ENCODE assay signal across 8 cellular contexts in the genomic region with DNA sequence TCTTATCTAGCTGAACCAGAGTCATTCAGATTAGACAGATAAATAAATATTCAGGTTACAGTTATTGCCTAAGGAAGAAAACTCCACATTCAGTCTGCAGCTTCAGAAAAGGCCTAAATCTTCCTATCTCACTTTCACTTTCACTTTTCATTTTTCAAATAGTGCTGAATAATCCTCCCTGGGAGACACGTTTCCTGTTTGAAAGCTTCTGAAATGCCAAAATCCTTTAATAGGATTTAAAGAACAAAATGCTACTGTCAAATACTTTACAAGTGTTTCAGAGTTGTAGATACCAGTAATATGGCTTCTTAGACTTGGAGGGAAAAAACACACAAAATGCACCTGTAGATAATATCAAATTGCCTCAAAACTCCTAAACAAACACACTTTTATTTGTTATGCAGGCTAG. TPM values are rescaled to one million over a fixed set of nuclear protein-coding genes. Genes with fewer than 3 reads are reported as not detected.
DNase-seq lines count a peak whose midpoint lies in the region; ATAC-seq and TF ChIP-seq lines count a peak whose summit lies in the region.

No MANE protein-coding gene starts in this region.

- H3K36me3 Mint-ChIP-seq in activated naive CD4-positive, alpha-beta T cell treated with anti-CD3 and anti-CD28 coated beads for 36 hours (ENCODE audit: low read depth): peaks cover 15% of the 10 kb centered on the region
- peaks cover 9% of the 10 kb centered on the region for H3K36me3 Mint-ChIP-seq in chondrocyte (ENCODE audit: low read depth)

- H3K27me3 Mint-ChIP-seq in activated naive CD4-positive, alpha-beta T cell treated with anti-CD3 and anti-CD28 coated beads for 36 hours (ENCODE audit: low read depth): no peaks in the 10 kb centered on the region
- H3K27me3 Mint-ChIP-seq in chondrocyte (ENCODE audit: low read depth): no peaks in the 10 kb centered on the region

- H3K4me1 Mint-ChIP-seq in activated naive CD4-positive, alpha-beta T cell treated with anti-CD3 and anti-CD28 coated beads for 36 hours (ENCODE audit: low read depth): peaks cover 31% of the 10 kb centered on the region
- H3K4me1 Mint-ChIP-seq in chondrocyte (ENCODE audit: low read depth): peaks cover 58% of the 10 kb centered on the region

- ATAC-seq in HG02571 (IDR thresholded peaks at IDR 0.05; ENCODE audit: unreplicated experiment) (no peak), GM21381 (IDR thresholded peaks at IDR 0.05; ENCODE audit: unreplicated experiment) (no peak)

- TF ChIP-seq CTCF in chondrocyte (IDR thresholded peaks at IDR 0.05): no peak

- intact Hi-C loops in activated naive CD4-positive, alpha-beta T cell treated with anti-CD3 and anti-CD28 coated beads for 36 hours (cut with micrococcal nuclease): loop anchor here (5.0 kb wide), 1 partner anchor 60 kb away; no protein-coding TSS in a partner anchor

- H3K4me3 Mint-ChIP-seq in activated naive CD4-positive, alpha-beta T cell treated with anti-CD3 and anti-CD28 coated beads for 36 hours: peak overlapping the region; percentile 71
- H3K4me3 Mint-ChIP-seq in chondrocyte (ENCODE audit: unreplicated experiment): peak overlapping the region; percentile 66

- no peaks in the 10 kb centered on the region for H3K9me3 Mint-ChIP-seq in activated naive CD4-positive, alpha-beta T cell treated with anti-CD3 and anti-CD28 coated beads for 36 hours
- H3K9me3 Mint-ChIP-seq in chondrocyte (ENCODE audit: low read depth): peaks cover 4% of the 10 kb centered on the region

- H3K27ac Mint-ChIP-seq in activated naive CD4-positive, alpha-beta T cell treated with anti-CD3 and anti-CD28 coated beads for 36 hours: peak overlapping the region; percentile 90
- H3K27ac Mint-ChIP-seq in chondrocyte (ENCODE audit: unreplicated experiment): peak overlapping the region; percentile 86

- CTCF ChIA-PET in activated naive CD4-positive, alpha-beta T cell treated with anti-CD3 and anti-CD28 coated beads for 36 hours (lab: Charles Lee): interaction anchor here (0.6 to 1.3 kb wide), 3 partner anchors 9 to 146 kb away, joined by 3 to 7 read pairs (median 3); no protein-coding TSS in a partner anchor

- DNase-seq in activated naive CD4-positive, alpha-beta T cell treated with anti-CD3 and anti-CD28 coated beads for 36 hours: no peak
- no peak for DNase-seq in activated naive CD4-positive, alpha-beta T cell (lab: John Stamatoyannopoulos, UW)
- DNase-seq in NOMO-1 (lab: John Stamatoyannopoulos, UW; ENCODE audit: unreplicated experiment in 2 of 2) (peak; percentile 13 to 64), chondrocyte (ENCODE audit: low spot score) (no peak), myocyte (ENCODE audit: low read depth) (peak; percentile 45), ureter (ENCODE audit: low spot score) (no peak)

RNA-seq across cellular contexts. Expression of a gene that starts 3.9 kb away (rescaled TPM):
- 10 to 100 TPM; 91.9 to 96.4 TPM for total RNA-seq in activated naive CD4-positive, alpha-beta T cell treated with anti-CD3 and anti-CD28 coated beads for 36 hours
- 53.1 to 70.9 TPM (median 58.9 TPM) in 3 replicates for total RNA-seq in chondrocyte
- total RNA-seq in myocyte: 38.8 and 41.4 TPM in 2 replicates
- 81.4 TPM for polyA plus RNA-seq in myocyte (2012)
- 54.1 TPM for total RNA-seq in ureter

Comparison
In these comparisons a context has a peak if more than half of its experiments do, and no peak if none do; other contexts are left out.
1. DNase-seq: peak in NOMO-1 (2 of 2) and myocyte (single experiment); none in activated naive CD4-positive, alpha-beta T cell treated with anti-CD3 and anti-CD28 coated beads for 36 hours (single experiment), activated naive CD4-positive, alpha-beta T cell (0 of 4), chondrocyte (single experiment) and ureter (single experiment).